ENCODE assay signal across 13 cellular contexts in genomic region chr15:39232512-39232911, GRCh38.
DNase-seq lines count a peak whose midpoint lies in the region; ATAC-seq, FAIRE-seq and TF ChIP-seq lines count a peak whose summit lies in the region.
"Had no signal": no experiment of that assay in that cellular context is flagged by ENCODE, and none has a peak within 500 bp of the region (broad histone marks: within the 10 kb centered on the region; RNA-seq: fewer than 3 reads in every experiment).

No MANE protein-coding gene starts in this region.

- DNase-seq in AG10803 (ENCODE audit: low read depth) (peak; percentile 97), Panc1 (ENCODE audit: low read depth, low spot score) (no peak), endothelial cell of umbilical vein (ENCODE audit: low read depth, low spot score) (no peak), SIG-M5 treated with dmso at 0.1 percent for 504 hours (lab: John Stamatoyannopoulos, UW; ENCODE audit: unreplicated experiment) (no peak)
- no peak for DNase-seq in activated naive CD4-positive, alpha-beta T cell treated with anti-CD3 and anti-CD28 coated beads, Interleukin-2, amount 50 U/mL, for 16 hours
- no peak for DNase-seq in stimulated activated CD8-positive, alpha-beta memory T cell treated with anti-CD3 and anti-CD28 coated beads, Interleukin-4, amount 100 ng/mL, for 48 hours
- no peak for DNase-seq in stimulated activated naive CD4-positive, alpha-beta T cell (lab: John Stamatoyannopoulos, UW)
- DNase-seq: activated naive CD8-positive, alpha-beta T cell treated with anti-CD3 and anti-CD28 coated beads for 36 hours; CD4-positive, CD25-positive, alpha-beta regulatory T cell; effector memory CD8-positive, alpha-beta T cell; NCI-H2029 treated with DMSO at 0.1 percent for 48 hours had no signal

- H3K27ac ChIP-seq in Panc1 (ENCODE audit: low read length) (no peak overlapping the region), endothelial cell of umbilical vein (ENCODE audit: insufficient read depth, low read depth, low read length) (peak overlapping the region; percentile 93), mesodermal cell (ENCODE audit: low read depth, low read length, severe bottlenecking) (peak overlapping the region; percentile 86)
- H3K27ac ChIP-seq: KMS-11 had no signal

- dilution Hi-C loops in endothelial cell of umbilical vein (cut with MboI; ENCODE audit: extremely low pct_ligation_motif_present, low sequenced_read_pairs): no loop called here

- H3K4me1 ChIP-seq in Panc1 (ENCODE audit: control insufficient read depth, insufficient read depth, low read length) (no peaks in the 10 kb centered on the region), endothelial cell of umbilical vein (ENCODE audit: control insufficient read depth, extremely low read depth, insufficient read depth, low read length) (peaks cover 51% of the 10 kb centered on the region), mesodermal cell (ENCODE audit: control insufficient read depth, insufficient read depth, low read length, poor library complexity, severe bottlenecking) (peaks cover 21% of the 10 kb centered on the region)

- WGBS in mesodermal cell (ENCODE audit: insufficient coverage in 2 of 2), 2 experiments: 77 to 83% methylated on average over 3 to 4 of the region's 4 CpGs

- peak; percentile 48; the same call in 1 of the 2 replicates for ATAC-seq in Panc1
- ATAC-seq: effector memory CD8-positive, alpha-beta T cell had no signal

- H3K36me3 ChIP-seq in Panc1 (ENCODE audit: control insufficient read depth, insufficient read depth, low read length): no peaks in the 10 kb centered on the region
- H3K36me3 ChIP-seq in endothelial cell of umbilical vein (ENCODE audit: control insufficient read depth in 2 of 2, extremely low read depth in 1 of 2, insufficient read depth in 2 of 2, low read length in 2 of 2): no peaks in the 10 kb centered on the region
- no peaks in the 10 kb centered on the region for H3K36me3 ChIP-seq in mesodermal cell (ENCODE audit: control insufficient read depth, insufficient read depth, low read length)

- intact Hi-C loops in Panc1 (cut with micrococcal nuclease; ENCODE audit: unreplicated experiment): no loop called here
- intact Hi-C loops in endothelial cell of umbilical vein (cut with micrococcal nuclease): no loop called here

- H3K4me2 ChIP-seq in endothelial cell of umbilical vein (ENCODE audit: insufficient read depth, low read length): no peak overlapping the region
- H3K4me2 ChIP-seq: KMS-11 had no signal

- H3K27me3 ChIP-seq in Panc1 (ENCODE audit: control insufficient read depth, insufficient read depth, low read length): no peaks in the 10 kb centered on the region
- H3K27me3 ChIP-seq in endothelial cell of umbilical vein (ENCODE audit: control insufficient read depth in 2 of 2, insufficient read depth in 2 of 2, low read length in 2 of 2): no peaks in the 10 kb centered on the region

- H2AFZ ChIP-seq in endothelial cell of umbilical vein (ENCODE audit: low read depth, low read length): no peak overlapping the region

- TF ChIP-seq CTCF in AG10803 (conservative IDR thresholded peaks at IDR 0.05; ENCODE audit: low read length) (no peak), Panc1 (IDR thresholded peaks at IDR 0.05) (no peak), endothelial cell of umbilical vein (IDR thresholded peaks at IDR 0.05; ENCODE audit: extremely low read depth in 1 of 2, insufficient read depth in 1 of 2, low read depth in 1 of 2, low read length in 2 of 2) (no peak)

- in situ Hi-C loops in Panc1 (cut with HindIII; ENCODE audit: low pct_unique_long_range_greater_than_20kb, low sequenced_read_pairs): no loop called here

- POLR2A ChIA-PET in Panc1 (lab: Charles Lee) (no interaction called here), endothelial cell of umbilical vein (lab: Charles Lee) (no interaction called here)

- TF ChIP-seq POLR2A in endothelial cell of umbilical vein (IDR thresholded peaks at IDR 0.05; ENCODE audit: low read depth, low read length): no peak

- no peaks in the 10 kb centered on the region for H3K9me1 ChIP-seq in endothelial cell of umbilical vein (replicated peaks; ENCODE audit: control insufficient read depth, extremely low read depth, insufficient read depth, low read length)

- no peaks in the 10 kb centered on the region for H4K20me1 ChIP-seq in endothelial cell of umbilical vein (replicated peaks; ENCODE audit: control insufficient read depth, extremely low read depth, insufficient read depth, low read length)

- no TSS peak for BruUV-seq in Panc1 (replicated peaks; lab: Mats Ljungman, UMichigan)
- no TSS peak for BruUV-seq in endothelial cell of umbilical vein (replicated peaks; lab: Mats Ljungman, UMichigan)

- peak; percentile 31 for FAIRE-seq in endothelial cell of umbilical vein (lab: Jason Lieb, UNC)

- H3K4me3 ChIP-seq in AG10803 (ENCODE audit: low read length) (no peak overlapping the region), Panc1 (ENCODE audit: low read depth in 2 of 2, low read length in 2 of 2) (no peak overlapping the region), endothelial cell of umbilical vein (replicated peaks in 1 of 3; ENCODE audit: insufficient read depth in 1 of 3, low read depth in 1 of 3, low read length in 3 of 3) (no peak overlapping the region), mesodermal cell (ENCODE audit: extremely low read depth, insufficient read depth, low read length, poor library complexity, severe bottlenecking) (no peak overlapping the region)

- CTCF ChIA-PET in Panc1 (lab: Charles Lee) (no interaction called here), endothelial cell of umbilical vein (lab: Charles Lee) (no interaction called here)

- H3K79me2 ChIP-seq in endothelial cell of umbilical vein (ENCODE audit: control insufficient read depth, insufficient read depth, low read length): no peaks in the 10 kb centered on the region

- peak overlapping the region; percentile 22 for H3K9ac ChIP-seq in endothelial cell of umbilical vein (replicated peaks; ENCODE audit: extremely low read depth, insufficient read depth, low read length)
- H3K9ac ChIP-seq: KMS-11 had no signal

- H3K9me3 ChIP-seq in Panc1 (ENCODE audit: control insufficient read depth, insufficient read depth, low read depth, low read length) (no peaks in the 10 kb centered on the region), endothelial cell of umbilical vein (replicated peaks; ENCODE audit: control insufficient read depth, insufficient read depth, low read length) (no peaks in the 10 kb centered on the region), mesodermal cell (ENCODE audit: control insufficient read depth, low read length) (no peaks in the 10 kb centered on the region)

TF ChIP-seq in endothelial cell of umbilical vein, 7 proteins besides CTCF, POLR2A, EP300 and RAD21:
- TF ChIP-seq GATA2 (IDR thresholded peaks at IDR 0.05; ENCODE audit: insufficient read depth, insufficient read length, low read depth, low read length) (peak; percentile 12), FOS (IDR thresholded peaks at IDR 0.05; ENCODE audit: borderline replicate concordance, insufficient read depth, low read length) (peak; percentile 65), POLR2AphosphoS5 (IDR thresholded peaks at IDR 0.05; ENCODE audit: insufficient read depth, low read depth, low read length) (no peak)
